In genomic region chrX:43897290-43897689, GRCh38 we compare ENCODE assay signal across 33 cellular contexts. TPM values are rescaled to one million over a fixed set of nuclear protein-coding genes. Genes with fewer than 3 reads are reported as not detected.
"Had no signal": no experiment of that assay in that cellular context is flagged by ENCODE, and none has a peak within 500 bp of the region (broad histone marks: within the 10 kb centered on the region; RNA-seq: fewer than 3 reads in every experiment).

No MANE protein-coding gene starts in this region.

- H3K27ac ChIP-seq: adrenal gland, body of pancreas, epithelial cell of prostate, heart left ventricle had no signal

- H3K9me3 ChIP-seq: adrenal gland, body of pancreas, gastrocnemius medialis, heart left ventricle had no signal

- H3K4me3 ChIP-seq: adrenal gland, body of pancreas, gastrocnemius medialis, heart left ventricle had no signal

- H3K4me1 Mint-ChIP-seq: activated CD4-positive, alpha-beta T cell treated with anti-CD3 and anti-CD28 coated beads, Interleukin-2, amount 10 ng/mL, durations not matched to agents 7 days and 5 days; activated naive CD4-positive, alpha-beta T cell treated with anti-CD3 and anti-CD28 coated beads, Interleukin-2, amount 50 U/mL, for 24 hours; activated naive CD8-positive, alpha-beta T cell treated with anti-CD3 and anti-CD28 coated beads for 36 hours; activated naive CD8-positive, alpha-beta T cell treated with anti-CD3 and anti-CD28 coated beads, Interleukin-2, amount 50 U/mL, for 24 hours had no signal

- H3K4me3 Mint-ChIP-seq: activated CD4-positive, alpha-beta T cell treated with anti-CD3 and anti-CD28 coated beads, Interleukin-2, amount 10 ng/mL, durations not matched to agents 7 days and 5 days; activated CD8-positive, alpha-beta T cell treated with anti-CD3 and anti-CD28 coated beads for 36 hours; activated naive CD4-positive, alpha-beta T cell treated with anti-CD3 and anti-CD28 coated beads for 36 hours; activated naive CD4-positive, alpha-beta T cell treated with anti-CD3 and anti-CD28 coated beads, Interleukin-2, amount 50 U/mL, for 24 hours; activated naive CD8-positive, alpha-beta T cell treated with anti-CD3 and anti-CD28 coated beads for 36 hours; activated naive CD8-positive, alpha-beta T cell treated with anti-CD3 and anti-CD28 coated beads, Interleukin-2, amount 50 U/mL, for 24 hours; activated T-helper 1 cell treated with anti-CD3 and anti-CD28 coated beads, Interleukin-12 subunit alpha, Interleukin-12 subunit beta, Interleukin-2, Interleukin-4 antibody, amounts not matched to agents 30 ng/mL and 10 ng/mL and 1 ng/mL, durations not matched to agents 14 hours and 24 hours and 36 hours; effector memory CD8-positive, alpha-beta T cell had no signal

- H3K36me3 Mint-ChIP-seq: activated naive CD4-positive, alpha-beta T cell treated with anti-CD3 and anti-CD28 coated beads, Interleukin-2, amount 50 U/mL, for 24 hours; activated naive CD8-positive, alpha-beta T cell treated with anti-CD3 and anti-CD28 coated beads for 36 hours had no signal

- ATAC-seq: activated CD8-positive, alpha-beta T cell treated with anti-CD3 and anti-CD28 coated beads for 36 hours; activated naive CD8-positive, alpha-beta T cell treated with anti-CD3 and anti-CD28 coated beads, Interleukin-2, amount 50 U/mL, for 24 hours; body of pancreas; effector memory CD8-positive, alpha-beta T cell; gastrocnemius medialis; heart left ventricle had no signal

- H3K36me3 ChIP-seq: adrenal gland, gastrocnemius medialis, heart left ventricle had no signal

- DNase-seq: activated CD4-positive, alpha-beta T cell treated with anti-CD3 and anti-CD28 coated beads for 4 hours; activated CD4-positive, alpha-beta T cell treated with anti-CD3 and anti-CD28 coated beads, Interleukin-2, amount 10 ng/mL, durations not matched to agents 7 days and 5 days; activated CD4-positive, alpha-beta T cell treated with anti-CD3 and anti-CD28 coated beads, Interleukin-2, amount 50 U/mL, for 4 hours; activated CD4-positive, CD25-positive, alpha-beta regulatory T cell; activated CD4-positive, CD25-positive, alpha-beta regulatory T cell treated with anti-CD3 and anti-CD28 coated beads, Interleukin-2, amount 50 U/mL, for 72 hours; activated CD8-positive, alpha-beta memory T cell treated with anti-CD3 and anti-CD28 coated beads for 24 hours; activated CD8-positive, alpha-beta T cell treated with anti-CD3 and anti-CD28 coated beads for 36 hours; activated effector memory CD4-positive, alpha-beta T cell treated with anti-CD3 and anti-CD28 coated beads, Interleukin-2, amount 50 U/mL, for 16 hours; activated naive CD4-positive, alpha-beta T cell treated with anti-CD3 and anti-CD28 coated beads for 36 hours; activated naive CD8-positive, alpha-beta T cell treated with anti-CD3 and anti-CD28 coated beads for 36 hours; activated naive CD8-positive, alpha-beta T cell treated with anti-CD3 and anti-CD28 coated beads, Interleukin-2, amount 50 U/mL, for 24 hours; activated T-cell treated with anti-CD3 and anti-CD28 coated beads, Interleukin-2, amount 50 U/mL, for 1 hour; activated T-cell treated with anti-CD3 and anti-CD28 coated beads, Interleukin-2, amount 50 U/mL, for 48 hours; adrenal gland; amygdala; aorta; body of pancreas; caudate nucleus; cortex of kidney; dermis blood vessel endothelial cell; effector CD4-positive, alpha-beta T cell; effector memory CD8-positive, alpha-beta T cell; foreskin fibroblast; gastrocnemius medialis; glutamatergic neuron; heart left ventricle; T-helper 2 cell had no signal

- H3K27me3 Mint-ChIP-seq: activated CD4-positive, alpha-beta T cell treated with anti-CD3 and anti-CD28 coated beads, Interleukin-2, amount 10 ng/mL, durations not matched to agents 7 days and 5 days; activated CD8-positive, alpha-beta T cell treated with anti-CD3 and anti-CD28 coated beads for 36 hours; activated naive CD4-positive, alpha-beta T cell treated with anti-CD3 and anti-CD28 coated beads, Interleukin-2, amount 50 U/mL, for 24 hours; activated naive CD8-positive, alpha-beta T cell treated with anti-CD3 and anti-CD28 coated beads for 36 hours; activated naive CD8-positive, alpha-beta T cell treated with anti-CD3 and anti-CD28 coated beads, Interleukin-2, amount 50 U/mL, for 24 hours had no signal

- FAIRE-seq: endothelial cell of umbilical vein had no signal

- H3K4me1 ChIP-seq: adrenal gland, body of pancreas had no signal

- H3K27ac Mint-ChIP-seq: activated CD4-positive, alpha-beta T cell treated with anti-CD3 and anti-CD28 coated beads, Interleukin-2, amount 10 ng/mL, durations not matched to agents 7 days and 5 days; activated CD8-positive, alpha-beta T cell treated with anti-CD3 and anti-CD28 coated beads for 36 hours; activated naive CD4-positive, alpha-beta T cell treated with anti-CD3 and anti-CD28 coated beads for 36 hours; activated naive CD4-positive, alpha-beta T cell treated with anti-CD3 and anti-CD28 coated beads, Interleukin-2, amount 50 U/mL, for 24 hours; activated naive CD8-positive, alpha-beta T cell treated with anti-CD3 and anti-CD28 coated beads for 36 hours; activated naive CD8-positive, alpha-beta T cell treated with anti-CD3 and anti-CD28 coated beads, Interleukin-2, amount 50 U/mL, for 24 hours; activated T-helper 1 cell treated with anti-CD3 and anti-CD28 coated beads, Interleukin-12 subunit alpha, Interleukin-12 subunit beta, Interleukin-2, Interleukin-4 antibody, amounts not matched to agents 30 ng/mL and 10 ng/mL and 1 ng/mL, durations not matched to agents 14 hours and 24 hours and 36 hours; activated T-helper 2 cell treated with anti-CD3 and anti-CD28 coated beads, Interferon-gamma antibody, Interleukin-2, Interleukin-4, amounts not matched to agents 10 μg/mL and 5 μg/mL and 100 μg/mL, durations not matched to agents 14 hours and 24 hours and 36 hours; effector memory CD8-positive, alpha-beta T cell had no signal

- H3K9me3 Mint-ChIP-seq: activated CD4-positive, alpha-beta T cell treated with anti-CD3 and anti-CD28 coated beads, Interleukin-2, amount 10 ng/mL, durations not matched to agents 7 days and 5 days; activated CD8-positive, alpha-beta T cell treated with anti-CD3 and anti-CD28 coated beads for 36 hours; activated naive CD4-positive, alpha-beta T cell treated with anti-CD3 and anti-CD28 coated beads for 36 hours; activated naive CD4-positive, alpha-beta T cell treated with anti-CD3 and anti-CD28 coated beads, Interleukin-2, amount 50 U/mL, for 24 hours; activated naive CD8-positive, alpha-beta T cell treated with anti-CD3 and anti-CD28 coated beads for 36 hours; activated naive CD8-positive, alpha-beta T cell treated with anti-CD3 and anti-CD28 coated beads, Interleukin-2, amount 50 U/mL, for 24 hours; activated T-helper 1 cell treated with anti-CD3 and anti-CD28 coated beads, Interleukin-12 subunit alpha, Interleukin-12 subunit beta, Interleukin-2, Interleukin-4 antibody, amounts not matched to agents 30 ng/mL and 10 ng/mL and 1 ng/mL, durations not matched to agents 14 hours and 24 hours and 36 hours; activated T-helper 2 cell treated with anti-CD3 and anti-CD28 coated beads, Interferon-gamma antibody, Interleukin-2, Interleukin-4, amounts not matched to agents 10 μg/mL and 5 μg/mL and 100 μg/mL, durations not matched to agents 14 hours and 24 hours and 36 hours; effector memory CD8-positive, alpha-beta T cell had no signal

- H3K27me3 ChIP-seq: body of pancreas, gastrocnemius medialis had no signal

RNA-seq across cellular contexts. Expression of gene MAOB, which starts 15.0 kb away (rescaled TPM):
- total RNA-seq: activated CD4-positive, alpha-beta T cell treated with anti-CD3 and anti-CD28 coated beads, Interleukin-2, amount 10 ng/mL, durations not matched to agents 7 days and 5 days; activated CD8-positive, alpha-beta T cell treated with anti-CD3 and anti-CD28 coated beads for 36 hours; activated naive CD4-positive, alpha-beta T cell treated with anti-CD3 and anti-CD28 coated beads for 36 hours; activated naive CD8-positive, alpha-beta T cell treated with anti-CD3 and anti-CD28 coated beads for 36 hours; activated T-helper 1 cell treated with anti-CD3 and anti-CD28 coated beads, Interleukin-12 subunit alpha, Interleukin-12 subunit beta, Interleukin-2, Interleukin-4 antibody, amounts not matched to agents 30 ng/mL and 10 ng/mL and 1 ng/mL, durations not matched to agents 14 hours and 24 hours and 36 hours; dermis blood vessel endothelial cell; endothelial cell of umbilical vein; T-helper 1 cell treated with Interleukin-12 subunit alpha and Interleukin-12 subunit beta and Interleukin-4 antibody, amounts not matched to agents 30 ng/mL and 1 ng/mL, for 36 hours had no signal
- polyA plus RNA-seq: endothelial cell of umbilical vein had no signal
